29 cellular contexts compared by ENCODE assay signal in genomic region chr5:6488021-6488420, GRCh38. TPM values are rescaled to one million over a fixed set of nuclear protein-coding genes. Genes with fewer than 3 reads are reported as not detected.
DNase-seq lines count a peak whose midpoint lies in the region; ATAC-seq lines count a peak whose summit lies in the region.
"Had no signal": no experiment of that assay in that cellular context is flagged by ENCODE, and none has a peak within 500 bp of the region (broad histone marks: within the 10 kb centered on the region; RNA-seq: fewer than 3 reads in every experiment).

No MANE protein-coding gene starts in this region.

- peak; percentile 70 for ATAC-seq in sciatic nerve
- ATAC-seq: esophagus mucosa, left colon, mucosa of descending colon, upper lobe of right lung had no signal

- no peaks in the 10 kb centered on the region for H3K36me3 ChIP-seq in CD8-positive, alpha-beta memory T cell (ENCODE audit: insufficient read depth, low read length)
- H3K36me3 ChIP-seq: upper lobe of right lung had no signal

- no peak overlapping the region for H3K4me3 Mint-ChIP-seq in CD8-positive, alpha-beta memory T cell
- H3K4me3 Mint-ChIP-seq: HFFc6 had no signal

- H3K36me3 Mint-ChIP-seq in CD8-positive, alpha-beta memory T cell = no peaks in the 10 kb centered on the region

- H3K27ac ChIP-seq in CD8-positive, alpha-beta memory T cell (ENCODE audit: low read depth, low read length) = no peak overlapping the region
- H3K27ac ChIP-seq: 22Rv1, ascending aorta, HL-60, stomach, upper lobe of right lung had no signal

- H3K27me3 ChIP-seq in CD8-positive, alpha-beta memory T cell (ENCODE audit: insufficient read depth, low read length, poor library complexity, severe bottlenecking) = no peaks in the 10 kb centered on the region
- H3K27me3 ChIP-seq: ascending aorta had no signal

- no peaks in the 10 kb centered on the region for H3K9me3 ChIP-seq in CD8-positive, alpha-beta memory T cell (ENCODE audit: low read length)
- H3K9me3 ChIP-seq: ascending aorta, mucosa of descending colon, stomach, upper lobe of right lung had no signal

- H3K4me1 ChIP-seq in CD8-positive, alpha-beta memory T cell (ENCODE audit: insufficient read depth, low read length) = no peaks in the 10 kb centered on the region
- H3K4me1 ChIP-seq: stomach, upper lobe of right lung had no signal

- intact Hi-C loops in sciatic nerve (cut with DNase I) = no loop called here

- DNase-seq in NCI-H1092 treated with DMSO at 0.1 percent for 48 hours (lab: John Stamatoyannopoulos, UW) (peak; percentile 14), NCI-H1092 (lab: John Stamatoyannopoulos, UW) (no peak), NCI-H69 (lab: John Stamatoyannopoulos, UW) (peak; percentile 11), dermis blood vessel endothelial cell (peak; percentile 1), sciatic nerve (ENCODE audit: low spot score) (no peak), DMS153 treated with DMSO at 0.1 percent for 48 hours (lab: John Stamatoyannopoulos, UW; ENCODE audit: unreplicated experiment) (no peak), LoVo (ENCODE audit: low spot score) (no peak)
- no peak for DNase-seq in CD8-positive, alpha-beta memory T cell
- DNase-seq: activated CD4-positive, CD25-positive, alpha-beta regulatory T cell; activated CD8-positive, alpha-beta memory T cell treated with anti-CD3 and anti-CD28 coated beads for 24 hours; activated naive CD4-positive, alpha-beta T cell treated with anti-CD3 and anti-CD28 coated beads, Interleukin-2, amount 50 U/mL, for 16 hours; activated T-cell treated with anti-CD3 and anti-CD28 coated beads, Interleukin-2, amount 50 U/mL, for 48 hours; AML-193; COR-L47; effector memory CD4-positive, alpha-beta T cell; HFFc6; IMR-90; left colon; mucosa of descending colon; NCI-H1694; NCI-H345; stimulated activated CD4-positive, alpha-beta T cell treated with anti-CD3 and anti-CD28 coated beads, Interleukin-4, amount 100 ng/mL, for 4 hours; stomach; upper lobe of right lung had no signal

- H3K9me3 Mint-ChIP-seq in CD8-positive, alpha-beta memory T cell = no peaks in the 10 kb centered on the region
- H3K9me3 Mint-ChIP-seq: HFFc6 had no signal

- no peaks in the 10 kb centered on the region for H3K4me1 Mint-ChIP-seq in CD8-positive, alpha-beta memory T cell

- no peak overlapping the region for H3K27ac Mint-ChIP-seq in CD8-positive, alpha-beta memory T cell
- H3K27ac Mint-ChIP-seq: HFFc6 had no signal

- H3K4me3 ChIP-seq in CD8-positive, alpha-beta memory T cell (ENCODE audit: low read length) = no peak overlapping the region
- H3K4me3 ChIP-seq: ascending aorta, mucosa of descending colon, stomach, upper lobe of right lung had no signal

- peaks cover 9 to 44% of the 10 kb centered on the region in 2 donors for H3K27me3 Mint-ChIP-seq in CD8-positive, alpha-beta memory T cell

- CTCF ChIA-PET in CD8-positive, alpha-beta memory T cell (lab: Charles Lee) = no interaction called here

- POLR2A ChIA-PET in CD8-positive, alpha-beta memory T cell (lab: Charles Lee) = no interaction called here

RNA-seq across cellular contexts. Expression of gene UBE2QL1, which starts 39.4 kb away (rescaled TPM):
- under 0.01 and 0.05 TPM in 2 replicates for total RNA-seq in dermis blood vessel endothelial cell
- 0.94 TPM for total RNA-seq in sciatic nerve
- total RNA-seq in CD8-positive, alpha-beta memory T cell = not detected
- not detected for polyA plus RNA-seq in CD8-positive, alpha-beta memory T cell
- total RNA-seq: esophagus mucosa, glomerular endothelial cell, HFFc6, IMR-90, upper lobe of right lung had no signal
- polyA plus RNA-seq: IMR-90 had no signal

Comparison
In these comparisons a context has a peak if more than half of its experiments do, and no peak if none do; other contexts are left out.
1. DNase-seq: peak in NCI-H1092 treated with DMSO at 0.1 percent for 48 hours (single experiment), NCI-H69 (single experiment) and dermis blood vessel endothelial cell (single experiment); none in NCI-H1092 (single experiment), sciatic nerve (single experiment), DMS153 treated with DMSO at 0.1 percent for 48 hours (single experiment), LoVo (single experiment) and CD8-positive, alpha-beta memory T cell (0 of 5).